8 cellular contexts compared by ENCODE assay signal in the genomic region with DNA sequence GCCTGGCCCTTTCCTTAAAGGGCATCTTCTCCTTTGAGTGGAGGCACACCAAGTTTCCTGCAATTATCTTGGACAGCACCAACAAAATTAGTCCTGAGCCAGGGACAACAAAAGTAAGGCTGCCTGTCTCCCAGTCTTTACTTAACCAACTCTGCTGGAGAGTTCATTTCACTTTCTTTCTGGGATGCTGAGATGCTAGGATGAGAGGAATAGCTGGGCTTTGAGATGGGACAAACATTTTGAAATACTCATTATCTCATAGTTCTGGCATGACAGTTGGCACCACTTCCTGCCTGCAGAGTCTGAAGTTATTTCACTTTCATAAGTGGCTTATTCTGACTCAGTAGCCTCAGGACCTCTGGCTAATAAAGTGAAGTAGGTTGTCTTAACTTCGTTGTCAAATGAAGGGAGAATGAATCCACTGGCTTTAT.
A peak's percentile ranks its signal among the peaks of the same experiment; 100 is the strongest.
DNase-seq lines count a peak whose midpoint lies in the region; ATAC-seq and TF ChIP-seq lines count a peak whose summit lies in the region.

No MANE protein-coding gene starts in this region.

- H3K4me1 ChIP-seq in heart left ventricle (peaks cover 3 to 62% (median 33%) of the 10 kb centered on the region in 12 donors), OCI-LY7 (ENCODE audit: insufficient read depth, low read length, poor library complexity, severe bottlenecking) (peaks cover 49% of the 10 kb centered on the region), osteoblast (ENCODE audit: insufficient read depth, low read length) (peaks cover 31% of the 10 kb centered on the region)

- H3K27me3 Mint-ChIP-seq in central memory CD8-positive, alpha-beta T cell: peaks cover 54% of the 10 kb centered on the region

- intact Hi-C loops in heart left ventricle (cut with DNase I): loop anchor here in 3 of 10 donors (2.0 to 10.0 kb wide), 3 partner anchors 94 to 476 kb away; no protein-coding TSS in a partner anchor
- intact Hi-C loops in cardiac septum (cut with DNase I): loop anchor here (2.0 kb wide), 1 partner anchor 16 kb away; no protein-coding TSS in a partner anchor
- intact Hi-C loops in OCI-LY7 (cut with micrococcal nuclease; ENCODE audit: unreplicated experiment): no loop called here

- H3K27me3 ChIP-seq in heart left ventricle (no peaks in the 10 kb centered on the region), osteoblast (ENCODE audit: insufficient read depth, low read length) (no peaks in the 10 kb centered on the region)

- H3K4me3 Mint-ChIP-seq in central memory CD8-positive, alpha-beta T cell: peak overlapping the region; percentile 77

- H3K9me3 ChIP-seq in heart left ventricle (no peaks in the 10 kb centered on the region), OCI-LY7 (ENCODE audit: low read length) (no peaks in the 10 kb centered on the region), osteoblast (ENCODE audit: low read depth, low read length) (no peaks in the 10 kb centered on the region)

- no peaks in the 10 kb centered on the region for H3K9me2 ChIP-seq in OCI-LY7 (ENCODE audit: insufficient read depth, low read length)

- DNase-seq in heart left ventricle (peak in 1 of 5 donors; percentile 34), cardiac septum (ENCODE audit: low spot score) (no peak), OCI-LY7 (ENCODE audit: low spot score) (peak; percentile 69), osteoblast (ENCODE audit: insufficient read length, low spot score, missing footprints) (peak; percentile 86), ureter (ENCODE audit: low spot score) (no peak)
- no peak for DNase-seq in central memory CD8-positive, alpha-beta T cell (ENCODE audit: low spot score in 2 of 2)
- no peak for DNase-seq in effector CD8-positive, alpha-beta T cell (lab: John Stamatoyannopoulos, UW)

- 7 to 21% (median 17%) methylated on average over 1 of the region's 1 CpG for WGBS in heart left ventricle, 4 donors

- CTCF ChIA-PET in OCI-LY7 (lab: Charles Lee; ENCODE audit: unreplicated experiment): interaction anchor here (1.0 to 1.5 kb wide), 3 partner anchors 92 to 147 kb away, joined by 3 to 6 read pairs (median 3); no protein-coding TSS in a partner anchor

- TF ChIP-seq CTCF in heart left ventricle (IDR thresholded peaks at IDR 0.05) (no peak), OCI-LY7 (conservative IDR thresholded peaks at IDR 0.05; ENCODE audit: low read length) (no peak), osteoblast (IDR thresholded peaks at IDR 0.05; ENCODE audit: extremely low read depth, low read depth, low read length) (no peak)

- H3K4me3 ChIP-seq in heart left ventricle (peak overlapping the region in 10 of 12 donors; percentile 72 to 91 (median 88)), OCI-LY7 (ENCODE audit: low read depth, low read length, poor library complexity, severe bottlenecking) (peak overlapping the region; percentile 86), osteoblast (ENCODE audit: insufficient read depth, low read length) (peak overlapping the region; percentile 92)

- H4K20me1 ChIP-seq in OCI-LY7 (ENCODE audit: insufficient read depth, low read length) (peaks cover 8% of the 10 kb centered on the region; the same call in 1 of the 2 replicates), osteoblast (ENCODE audit: insufficient read depth, low read length) (peaks cover 27% of the 10 kb centered on the region)

- no peak for TF ChIP-seq POLR2A in heart left ventricle (IDR thresholded peaks at IDR 0.05)

- POLR2A ChIA-PET in OCI-LY7 (lab: Charles Lee): interaction anchor here (0.6 to 6.3 kb wide), 19 partner anchors 11 to 621 kb away, joined by 3 to 42 read pairs (median 5); no protein-coding TSS in a partner anchor

- H3K36me3 Mint-ChIP-seq in central memory CD8-positive, alpha-beta T cell (ENCODE audit: insufficient read depth): peaks cover 2% of the 10 kb centered on the region

- H3K27ac Mint-ChIP-seq in central memory CD8-positive, alpha-beta T cell (ENCODE audit: low read depth): peak overlapping the region; percentile 19

- no TSS peak for BruUV-seq in OCI-LY7 (replicated peaks; lab: Mats Ljungman, UMichigan)

- H3K9me3 Mint-ChIP-seq in central memory CD8-positive, alpha-beta T cell: no peaks in the 10 kb centered on the region

- H3K79me2 ChIP-seq in OCI-LY7 (ENCODE audit: insufficient read depth, low read depth, low read length) (peaks cover 74% of the 10 kb centered on the region), osteoblast (ENCODE audit: insufficient read depth, low read length) (peaks cover 76% of the 10 kb centered on the region)

- H2AFZ ChIP-seq in OCI-LY7 (ENCODE audit: low read length): no peak overlapping the region
- H2AFZ ChIP-seq in osteoblast (ENCODE audit: low read length): no peak overlapping the region

- H3K36me3 ChIP-seq in heart left ventricle (peaks cover 0 to 4% (median 0%) of the 10 kb centered on the region in 9 donors), OCI-LY7 (ENCODE audit: insufficient read depth, low read length) (peaks cover 42% of the 10 kb centered on the region), osteoblast (ENCODE audit: insufficient read depth, low read length) (no peaks in the 10 kb centered on the region)

- H3K27ac ChIP-seq in heart left ventricle (peak overlapping the region in 11 of 12 donors; percentile 62 to 91 (median 83)), OCI-LY7 (ENCODE audit: low read depth, low read length, poor library complexity, severe bottlenecking) (peak overlapping the region; percentile 53), osteoblast (ENCODE audit: low read depth, low read length) (peak overlapping the region; percentile 93)

- ATAC-seq in heart left ventricle: peak; percentile 5 to 20 (median 11)
- ATAC-seq in HG02798 (IDR thresholded peaks at IDR 0.05; ENCODE audit: poor library complexity, unreplicated experiment): peak; percentile 34
- ATAC-seq in central memory CD8-positive, alpha-beta T cell (replicated peaks; ENCODE audit: extremely low read depth, poor library complexity, severe bottlenecking): no peak

- H3K4me2 ChIP-seq in OCI-LY7 (ENCODE audit: low read length) (peak overlapping the region; percentile 90), osteoblast (ENCODE audit: insufficient read depth, low read length) (peak overlapping the region; percentile 87)

- peaks cover 28% of the 10 kb centered on the region for H3K4me1 Mint-ChIP-seq in central memory CD8-positive, alpha-beta T cell

Comparison
In these comparisons a context has a peak if more than half of its experiments do, and no peak if none do; other contexts are left out.
1. DNase-seq: peak in OCI-LY7 (single experiment) and osteoblast (single experiment); none in cardiac septum (single experiment), central memory CD8-positive, alpha-beta T cell (0 of 2), effector CD8-positive, alpha-beta T cell (single experiment) and ureter (single experiment).
2. Peak in every context shown above with its lines, with median percentiles within 50 percentile points of each other: H3K27ac ChIP-seq and H3K4me3 ChIP-seq.